8 cellular contexts compared by ENCODE assay signal in genomic region chr11:122748968-122749687, GRCh38.
A peak's percentile ranks its signal among the peaks of the same experiment; 100 is the strongest.
DNase-seq lines count a peak whose midpoint lies in the region; ATAC-seq lines count a peak whose summit lies in the region.

No MANE protein-coding gene starts in this region.

- DNase-seq in AG20443 (ENCODE audit: low spot score) (peak; percentile 88), T1000 (lab: John Stamatoyannopoulos, UW) (peak; percentile 20), dedifferentiated amniotic fluid mesenchymal stem cell (ENCODE audit: extremely low spot score) (peak; percentile 54), occipital lobe (lab: John Stamatoyannopoulos, UW) (peak; percentile 44), NCI-H1694 treated with DMSO at 0.1 percent for 48 hours (lab: John Stamatoyannopoulos, UW) (no peak), SK-N-DZ (ENCODE audit: low spot score) (no peak)

- ATAC-seq in GM19351 (IDR thresholded peaks at IDR 0.05; ENCODE audit: unreplicated experiment) (peak; percentile 82), HG03378 (IDR thresholded peaks at IDR 0.05; ENCODE audit: unreplicated experiment) (peak; percentile 85)

Comparison
In these comparisons a context has a peak if more than half of its experiments do, and no peak if none do; other contexts are left out.
1. DNase-seq: peak in AG20443 (single experiment), T1000 (single experiment), dedifferentiated amniotic fluid mesenchymal stem cell (single experiment) and occipital lobe (single experiment); none in NCI-H1694 treated with DMSO at 0.1 percent for 48 hours (single experiment) and SK-N-DZ (single experiment).